Comparison of ENCODE assay signal across 16 cellular contexts in the genomic region with DNA sequence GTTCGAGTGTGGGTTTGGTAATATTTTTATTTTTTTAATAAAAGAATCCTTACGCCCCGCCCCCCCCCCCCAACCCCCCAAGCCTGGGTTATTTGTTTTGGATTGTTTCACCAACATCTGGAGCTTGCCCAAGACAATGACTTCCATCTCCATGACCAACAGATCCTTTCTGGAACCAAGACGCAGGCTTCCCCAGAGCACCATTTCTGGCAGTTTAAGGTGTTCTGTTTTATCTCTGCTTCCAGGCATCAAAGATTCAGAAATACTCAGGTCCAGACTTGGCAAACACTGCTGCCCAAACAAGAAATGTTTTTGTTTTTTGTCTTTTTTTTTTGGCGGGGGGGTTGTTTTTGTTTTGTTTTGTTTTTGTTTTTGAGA. TPM values are rescaled to one million over a fixed set of nuclear protein-coding genes. Genes with fewer than 3 reads are reported as not detected.
DNase-seq lines count a peak whose midpoint lies in the region; ATAC-seq and TF ChIP-seq lines count a peak whose summit lies in the region.
"Had no signal": no experiment of that assay in that cellular context is flagged by ENCODE, and none has a peak within 500 bp of the region (broad histone marks: within the 10 kb centered on the region; RNA-seq: fewer than 3 reads in every experiment).

No MANE protein-coding gene starts in this region.

- H3K9me3 ChIP-seq in heart left ventricle (peaks cover 0 to under 1% (median 0%) of the 10 kb centered on the region in 12 donors), T-helper 17 cell (ENCODE audit: control insufficient read depth, low read length, poor library complexity, severe bottlenecking) (no peaks in the 10 kb centered on the region), tibial nerve (no peaks in the 10 kb centered on the region), MG63 (no peaks in the 10 kb centered on the region), aorta (ENCODE audit: control insufficient read depth, low read length) (no peaks in the 10 kb centered on the region)
- H3K9me3 ChIP-seq: adrenal gland had no signal

- H3K27me3 ChIP-seq in heart left ventricle (no peaks in the 10 kb centered on the region), tibial nerve (peaks cover 0 to 4% of the 10 kb centered on the region in 2 donors), MG63 (no peaks in the 10 kb centered on the region; the same call in 1 of the 2 replicates), aorta (ENCODE audit: control insufficient read depth in 1 of 2, insufficient read depth in 2 of 2, low read length in 1 of 2) (no peaks in the 10 kb centered on the region)
- H3K27me3 ChIP-seq: adrenal gland had no signal

- H3K27ac ChIP-seq in heart left ventricle = peak overlapping the region in 10 of 12 donors; percentile 30 to 92 (median 72)
- H3K27ac ChIP-seq in tibial nerve = peak overlapping the region in 3 of 4 donors; percentile 47 to 73 (median 60)
- H3K27ac ChIP-seq in aorta (ENCODE audit: low read depth in 1 of 2, low read length in 2 of 2) = no peak overlapping the region

- H3K4me3 ChIP-seq in heart left ventricle (no peak overlapping the region), fibroblast of mammary gland (ENCODE audit: control insufficient read depth, low read depth, low read length) (no peak overlapping the region), tibial nerve (no peak overlapping the region), MG63 (no peak overlapping the region), aorta (ENCODE audit: low read length in 2 of 2) (no peak overlapping the region)
- H3K4me3 ChIP-seq: adrenal gland, GM12878 had no signal

- TF ChIP-seq CTCF in heart left ventricle (IDR thresholded peaks at IDR 0.05) (no peak), fibroblast of mammary gland (conservative IDR thresholded peaks at IDR 0.05; ENCODE audit: control insufficient read depth, insufficient read depth, low read depth, low read length) (no peak), tibial nerve (IDR thresholded peaks at IDR 0.05) (no peak)

- H3K4me1 ChIP-seq in heart left ventricle = peaks cover 0 to 99% (median 48%) of the 10 kb centered on the region in 12 donors
- H3K4me1 ChIP-seq in tibial nerve = peaks cover 0 to 69% (median 32%) of the 10 kb centered on the region in 4 donors
- no peaks in the 10 kb centered on the region for H3K4me1 ChIP-seq in aorta (ENCODE audit: control insufficient read depth in 1 of 2, insufficient read depth in 2 of 2, low read length in 2 of 2)

- DNase-seq in heart left ventricle (no peak), Right ventricle myocardium inferior (ENCODE audit: missing footprints) (no peak), T-helper 17 cell (no peak), fibroblast of mammary gland (ENCODE audit: low read depth) (peak; percentile 30), tibial nerve (ENCODE audit: low spot score in 2 of 2) (peak in 1 of 2 donors; percentile 50), MG63 (no peak), aorta (no peak), pons (ENCODE audit: low spot score) (no peak)
- DNase-seq: activated CD4-positive, CD25-positive, alpha-beta regulatory T cell; adrenal gland; kidney glomerular epithelial cell; NCI-H187 treated with DMSO at 0.1 percent for 48 hours; retina; SHP77 treated with DMSO at 0.1 percent for 48 hours had no signal

- no peak for TF ChIP-seq POLR2A in heart left ventricle (IDR thresholded peaks at IDR 0.05)
- TF ChIP-seq POLR2A in tibial nerve (IDR thresholded peaks at IDR 0.05) = no peak

- 43 to 49% (median 45%) methylated on average over 5 of the region's 5 CpGs for WGBS in heart left ventricle, 4 donors
- 41% methylated on average over 5 of the region's 5 CpGs for WGBS in tibial nerve, 2 donors
- WGBS in aorta, 2 donors = 5 to 12% methylated on average over 5 of the region's 5 CpGs

- H3K36me3 Mint-ChIP-seq in T-helper 17 cell (ENCODE audit: low read depth) = no peaks in the 10 kb centered on the region

- H3K36me3 ChIP-seq in heart left ventricle = no peaks in the 10 kb centered on the region
- H3K36me3 ChIP-seq in tibial nerve = no peaks in the 10 kb centered on the region
- no peaks in the 10 kb centered on the region for H3K36me3 ChIP-seq in MG63
- no peaks in the 10 kb centered on the region for H3K36me3 ChIP-seq in aorta (ENCODE audit: control insufficient read depth in 1 of 2, insufficient read depth in 2 of 2, low read length in 1 of 2)
- H3K36me3 ChIP-seq: adrenal gland had no signal

- H3K4me3 Mint-ChIP-seq in T-helper 17 cell = peak overlapping the region; percentile 82

- peaks cover 59% of the 10 kb centered on the region for H3K4me1 Mint-ChIP-seq in T-helper 17 cell

- H3K27me3 Mint-ChIP-seq in T-helper 17 cell = no peaks in the 10 kb centered on the region

- intact Hi-C loops in heart left ventricle (cut with DNase I) = loop anchor here in 3 of 10 donors (5.0 to 10.0 kb wide), 3 partner anchors 42 to 52 kb away; no protein-coding TSS in a partner anchor
- intact Hi-C loops in Right ventricle myocardium inferior (cut with DNase I) = loop anchor here (5.0 kb wide), 1 partner anchor 52 kb away; no protein-coding TSS in a partner anchor
- intact Hi-C loops in aorta (cut with DNase I) = no loop called here

- TF ChIP-seq EP300 in tibial nerve (IDR thresholded peaks at IDR 0.05) = no peak

- H3K27ac Mint-ChIP-seq in T-helper 17 cell = peak overlapping the region; percentile 87

- peak in 1 of 4 donors; percentile 26 for ATAC-seq in heart left ventricle
- no peak for ATAC-seq in Right ventricle myocardium inferior
- no peak for ATAC-seq in T-helper 17 cell
- ATAC-seq in aorta (ENCODE audit: low FRiP score) = no peak
- ATAC-seq: HepG2 had no signal

RNA-seq across cellular contexts. Expression of gene PLXDC1, which starts 56.1 kb away (rescaled TPM):
- total RNA-seq in heart left ventricle (10 to 100 TPM in 7 of 9 donors, 1 to 10 TPM in 2; 6.3 to 17.4 (median 13.8) TPM), Right ventricle myocardium inferior (19.3 TPM), T-helper 17 cell (10 to 100 TPM in 1 of 2 donors, 1 to 10 TPM in 1; 7.5 to 11.7 TPM), tibial nerve (10 to 100 TPM; 34.1 to 95.1 (median 42.4) TPM), aorta (10 to 100 TPM in 1 of 2 donors, 1 to 10 TPM in 1; 7.2 to 39.1 TPM)
- polyA plus RNA-seq in heart left ventricle (10 to 100 TPM in 1 of 2 donors, 1 to 10 TPM in 1; 4.8 to 13.3 TPM), aorta (1 to 10 TPM; 1.7 to 2.5 TPM)
- not detected in 2 replicates for total RNA-seq in MG63 (2014; rRNA removed; shearing (Covaris generic); ENCODE audit: low replicate concordance)
- total RNA-seq: GM12878, HepG2 had no signal
- polyA plus RNA-seq: HepG2 had no signal

Comparison
In these comparisons a context has a peak if more than half of its experiments do, and no peak if none do; other contexts are left out.
1. H3K27ac ChIP-seq: peak in heart left ventricle (10 of 12) and tibial nerve (3 of 4); none in aorta (0 of 2).